ENCODE assay signal across 14 cellular contexts in genomic region chr19:33524024-33524664, GRCh38. TPM values are rescaled to one million over a fixed set of nuclear protein-coding genes. Genes with fewer than 3 reads are reported as not detected.
DNase-seq lines count a peak whose midpoint lies in the region; ATAC-seq and TF ChIP-seq lines count a peak whose summit lies in the region.
"Had no signal": no experiment of that assay in that cellular context is flagged by ENCODE, and none has a peak within 500 bp of the region (broad histone marks: within the 10 kb centered on the region; RNA-seq: fewer than 3 reads in every experiment).

No MANE protein-coding gene starts in this region.

- H2BK120ac ChIP-seq in IMR-90 (ENCODE audit: low read depth, low read length) = no peak overlapping the region

- no peak overlapping the region for H3K23ac ChIP-seq in IMR-90 (ENCODE audit: low read depth, low read length)

- H3K4ac ChIP-seq in IMR-90 (ENCODE audit: low read depth, low read length) = no peak overlapping the region

- H3K9me1 ChIP-seq in IMR-90 (ENCODE audit: insufficient read depth, low read length) = peaks cover 3% of the 10 kb centered on the region; the same call in 1 of the 2 replicates

- H3K27me3 Mint-ChIP-seq in activated CD4-positive, alpha-beta memory T cell treated with anti-CD3 and anti-CD28 coated beads, Interleukin-2, amount 10 ng/mL, durations not matched to agents 7 days and 5 days = peaks cover 2% of the 10 kb centered on the region

- DNase-seq in IMR-90 (no peak), adrenal gland (peak; percentile 47 to 88 (median 80)), transverse colon (peak; percentile 19), cortex of kidney (lab: John Stamatoyannopoulos, UW) (no peak), right atrium auricular region (ENCODE audit: low spot score) (no peak)
- no peak for DNase-seq in activated CD4-positive, alpha-beta memory T cell treated with anti-CD3 and anti-CD28 coated beads, Interleukin-2, amount 10 ng/mL, durations not matched to agents 7 days and 5 days
- DNase-seq: DMS153, NCI-H1092 treated with DMSO at 0.1 percent for 48 hours, NCI-H1694 treated with DMSO at 0.1 percent for 48 hours, NCI-H446, NCI-H774 had no signal

- no peak overlapping the region for H3K27ac Mint-ChIP-seq in activated CD4-positive, alpha-beta memory T cell treated with anti-CD3 and anti-CD28 coated beads, Interleukin-2, amount 10 ng/mL, durations not matched to agents 7 days and 5 days

- peak overlapping the region; percentile 37 for H2AFZ ChIP-seq in IMR-90 (replicated peaks; ENCODE audit: low read length, poor library complexity)

- dilution Hi-C loops in IMR-90 (cut with HindIII; ENCODE audit: low sequenced_read_pairs, unreplicated experiment) = no loop called here

- no peak overlapping the region for H3K56ac ChIP-seq in IMR-90 (ENCODE audit: extremely low read depth, insufficient read depth, low read length)

- peaks cover 2% of the 10 kb centered on the region; the same call in 1 of the 2 replicates for H3K4me1 ChIP-seq in IMR-90 (ENCODE audit: control insufficient read depth, insufficient read depth, low read length)
- peaks cover 10 to 23% of the 10 kb centered on the region in 2 donors for H3K4me1 ChIP-seq in adrenal gland (replicated peaks in 1 of 2)
- H3K4me1 ChIP-seq in liver (ENCODE audit: control insufficient read depth in 4 of 4, insufficient read depth in 4 of 4, low read length in 3 of 4) = peaks cover 4 to 50% (median 31%) of the 10 kb centered on the region in 4 donors
- peaks cover 11 to 19% (median 13%) of the 10 kb centered on the region in 4 donors for H3K4me1 ChIP-seq in transverse colon
- peaks cover 0 to 21% of the 10 kb centered on the region in 2 donors for H3K4me1 ChIP-seq in right atrium auricular region

- 40% methylated on average over 13 of the region's 17 CpGs; no CpG with 5 or more reads in 1 of the 2 experiments for WGBS in IMR-90 (ENCODE audit: extremely low coverage in 2 of 2, insufficient read length in 1 of 2), 2 experiments
- 19 to 43% (median 33%) methylated on average over 9 to 17 of the region's 17 CpGs for WGBS in adrenal gland, 4 donors
- 53% methylated on average over 17 of the region's 17 CpGs for WGBS in liver
- WGBS in transverse colon (ENCODE audit: low coverage in 1 of 2), 2 donors = 49 to 60% methylated on average over 4 to 17 of the region's 17 CpGs

- H3K4me3 ChIP-seq in IMR-90 (ENCODE audit: insufficient read depth, low read depth, low read length) (no peak overlapping the region), adrenal gland (no peak overlapping the region), liver (ENCODE audit: low read depth in 1 of 3, low read length in 3 of 3) (no peak overlapping the region), transverse colon (no peak overlapping the region), right atrium auricular region (no peak overlapping the region)

- no peak overlapping the region for H4K5ac ChIP-seq in IMR-90 (ENCODE audit: low read depth, low read length)

- BruUV-seq in IMR-90 (replicated peaks; lab: Mats Ljungman, UMichigan) = no TSS peak

- intact Hi-C loops in IMR-90 (cut with micrococcal nuclease) (loop anchor here (5.0 kb wide), 1 partner anchor 248 kb away; no protein-coding TSS in a partner anchor), adrenal gland (cut with DNase I) (no loop called here), transverse colon (cut with DNase I; ENCODE audit: low total_unique reads) (no loop called here)

- H2BK15ac ChIP-seq in IMR-90 (ENCODE audit: low read depth, low read length) = no peak overlapping the region

- ATAC-seq in IMR-90 (ENCODE audit: low read depth) = no peak

- no peak overlapping the region for H4K91ac ChIP-seq in IMR-90 (ENCODE audit: insufficient read depth, low read depth, low read length)

- H3K9me3 ChIP-seq in IMR-90 (ENCODE audit: control insufficient read depth, insufficient read depth, low read length) = no peaks in the 10 kb centered on the region
- H3K9me3 ChIP-seq in adrenal gland (replicated peaks in 1 of 3) = no peaks in the 10 kb centered on the region
- H3K9me3 ChIP-seq in liver (ENCODE audit: control insufficient read depth in 4 of 4, low read length in 3 of 4) = no peaks in the 10 kb centered on the region
- no peaks in the 10 kb centered on the region for H3K9me3 ChIP-seq in transverse colon
- no peaks in the 10 kb centered on the region for H3K9me3 ChIP-seq in right atrium auricular region

- no peak for TF ChIP-seq EP300 in transverse colon (IDR thresholded peaks at IDR 0.05; ENCODE audit: low read depth)

- H4K8ac ChIP-seq in IMR-90 (ENCODE audit: low read depth in 2 of 2, low read length in 2 of 2) = no peak overlapping the region

- H3K9ac ChIP-seq in IMR-90 (ENCODE audit: low read depth, low read length) = no peak overlapping the region
- H3K9ac ChIP-seq in liver (ENCODE audit: low read depth in 1 of 2, low read length in 2 of 2) = no peak overlapping the region

- no peak overlapping the region for H2AK9ac ChIP-seq in IMR-90 (replicated peaks; ENCODE audit: low read depth, low read length, poor library complexity)

- TF ChIP-seq POLR2A in IMR-90 (IDR thresholded peaks at IDR 0.05; ENCODE audit: low read depth, low read length) = no peak
- TF ChIP-seq POLR2A in adrenal gland (IDR thresholded peaks at IDR 0.05) = no peak
- TF ChIP-seq POLR2A in transverse colon (IDR thresholded peaks at IDR 0.05) = no peak

- H4K20me1 ChIP-seq in IMR-90 (ENCODE audit: insufficient read depth, low read length) = no peaks in the 10 kb centered on the region; the same call in 1 of the 2 replicates

- TF ChIP-seq RAD21 in IMR-90 (IDR thresholded peaks at IDR 0.05; ENCODE audit: low read length) = no peak
- TF ChIP-seq RAD21 in liver (IDR thresholded peaks at IDR 0.05) = peak; percentile 19 to 44

- peaks cover 6% of the 10 kb centered on the region; the same call in 1 of the 2 replicates for H3K27me3 ChIP-seq in IMR-90 (ENCODE audit: control insufficient read depth, insufficient read depth, low read length)
- no peaks in the 10 kb centered on the region for H3K27me3 ChIP-seq in adrenal gland
- no peaks in the 10 kb centered on the region for H3K27me3 ChIP-seq in liver (ENCODE audit: control insufficient read depth in 4 of 4, insufficient read depth in 4 of 4, low read length in 3 of 4)
- peaks cover 8% of the 10 kb centered on the region for H3K27me3 ChIP-seq in transverse colon
- H3K27me3 ChIP-seq in right atrium auricular region = no peaks in the 10 kb centered on the region

- H3K4me1 Mint-ChIP-seq in activated CD4-positive, alpha-beta memory T cell treated with anti-CD3 and anti-CD28 coated beads, Interleukin-2, amount 10 ng/mL, durations not matched to agents 7 days and 5 days = peaks cover 26% of the 10 kb centered on the region

- no peak overlapping the region for H3K4me2 ChIP-seq in IMR-90 (ENCODE audit: low read depth, low read length)

- peaks cover 0 to 19% of the 10 kb centered on the region in 2 experiments; a peak in 2 of 4 replicates for H3K79me1 ChIP-seq in IMR-90 (ENCODE audit: low read depth in 1 of 2, low read length in 2 of 2)

- CTCF ChIA-PET in IMR-90 (lab: Yijun Ruan, JAX) = no interaction called here
- CTCF ChIA-PET in activated CD4-positive, alpha-beta memory T cell treated with anti-CD3 and anti-CD28 coated beads, Interleukin-2, amount 10 ng/mL, durations not matched to agents 7 days and 5 days (lab: Charles Lee) = no interaction called here

- no peak overlapping the region for H3K18ac ChIP-seq in IMR-90 (ENCODE audit: low read depth, low read length)

- no peaks in the 10 kb centered on the region for H3K36me3 Mint-ChIP-seq in activated CD4-positive, alpha-beta memory T cell treated with anti-CD3 and anti-CD28 coated beads, Interleukin-2, amount 10 ng/mL, durations not matched to agents 7 days and 5 days (ENCODE audit: low read depth)

- POLR2A ChIA-PET in IMR-90 (lab: Charles Lee; ENCODE audit: unreplicated experiment) = no interaction called here
- POLR2A ChIA-PET in activated CD4-positive, alpha-beta memory T cell treated with anti-CD3 and anti-CD28 coated beads, Interleukin-2, amount 10 ng/mL, durations not matched to agents 7 days and 5 days (lab: Charles Lee) = interaction anchor here (2.7 kb wide), 1 partner anchor 13 kb away, joined by 14 read pairs; no protein-coding TSS in a partner anchor

- H3K4me3 Mint-ChIP-seq in activated CD4-positive, alpha-beta memory T cell treated with anti-CD3 and anti-CD28 coated beads, Interleukin-2, amount 10 ng/mL, durations not matched to agents 7 days and 5 days = no peak overlapping the region

- in situ Hi-C loops in IMR-90 (cut with MboI; ENCODE audit: low sequenced_read_pairs) (no loop called here), transverse colon (cut with MboI; ENCODE audit: low pct_ligation_motif_present in 1 of 4, low pct_unique_long_range_greater_than_20kb in 1 of 4, low sequenced_read_pairs in 3 of 4) (no loop called here)

- H2BK20ac ChIP-seq in IMR-90 (ENCODE audit: low read depth, low read length) = no peak overlapping the region

- H3K36me3 ChIP-seq in IMR-90 (ENCODE audit: control insufficient read depth, insufficient read depth, low read length) (no peaks in the 10 kb centered on the region), adrenal gland (replicated peaks in 1 of 2) (no peaks in the 10 kb centered on the region), liver (ENCODE audit: control insufficient read depth in 4 of 4, insufficient read depth in 3 of 4, low read depth in 1 of 4, low read length in 3 of 4) (no peaks in the 10 kb centered on the region), transverse colon (no peaks in the 10 kb centered on the region), right atrium auricular region (no peaks in the 10 kb centered on the region)

- TF ChIP-seq CTCF in IMR-90 (conservative IDR thresholded peaks at IDR 0.05; ENCODE audit: low read depth, low read length) (no peak), adrenal gland (IDR thresholded peaks at IDR 0.05) (peak in 2 of 6 experiments; percentile 5 to 10), liver (IDR thresholded peaks at IDR 0.05; ENCODE audit: low read depth, low read length, missing input control) (no peak), transverse colon (IDR thresholded peaks at IDR 0.05) (no peak), right atrium auricular region (IDR thresholded peaks at IDR 0.05) (no peak)

- no peak overlapping the region for H3K14ac ChIP-seq in IMR-90 (replicated peaks; ENCODE audit: low read depth, low read length)

- H3K9me3 Mint-ChIP-seq in activated CD4-positive, alpha-beta memory T cell treated with anti-CD3 and anti-CD28 coated beads, Interleukin-2, amount 10 ng/mL, durations not matched to agents 7 days and 5 days = no peaks in the 10 kb centered on the region

- no peak overlapping the region for H2BK5ac ChIP-seq in IMR-90 (ENCODE audit: low read depth, low read length, poor library complexity, severe bottlenecking)

- H3K27ac ChIP-seq in IMR-90 (ENCODE audit: insufficient read depth, low read length) (no peak overlapping the region), adrenal gland (peak overlapping the region in 1 of 5 donors; percentile 44), liver (ENCODE audit: low read depth in 1 of 2, low read length in 2 of 2) (no peak overlapping the region), transverse colon (no peak overlapping the region), right atrium auricular region (no peak overlapping the region)
- H3K27ac ChIP-seq: C4-2B, RWPE1 had no signal

- H2AK5ac ChIP-seq in IMR-90 (ENCODE audit: low read depth, low read length) = no peak overlapping the region

RNA-seq across cellular contexts. Expression of gene PEPD, which starts 2.6 kb away (rescaled TPM):
- total RNA-seq in IMR-90 (2012; rRNA removed) (36.7 and 41.1 TPM in 2 replicates), adrenal gland (100 to 1,000 TPM in 6 of 8 donors, 10 to 100 TPM in 2; 82.6 to 311 (median 140) TPM), liver (100 to 1,000 TPM in 1 of 2 donors, 10 to 100 TPM in 1; 37.3 to 102 TPM), transverse colon (100 to 1,000 TPM in 3 of 4 donors, 10 to 100 TPM in 1; 92.6 to 323 (median 218) TPM), right atrium auricular region (10 to 100 TPM; 27.1 to 38.9 TPM)
- polyA plus RNA-seq in IMR-90 (2012; rRNA removed) (88.4 and 94.4 TPM in 2 replicates), adrenal gland (100 to 1,000 TPM in 1 of 3 donors, 10 to 100 TPM in 2; 41.7 to 118 (median 68.1) TPM), liver (100 to 1,000 TPM; 132 to 211 TPM)
- 129 and 204 TPM in 2 replicates for polyA plus RNA-seq in IMR-90 (2012; cell fraction: cytosol; rRNA removed)
- 37.0 and 72.0 TPM in 2 replicates for polyA plus RNA-seq in IMR-90 (2012; cell fraction: nucleus; rRNA removed; ENCODE audit: low replicate concordance)
- total RNA-seq in activated CD4-positive, alpha-beta memory T cell treated with anti-CD3 and anti-CD28 coated beads, Interleukin-2, amount 10 ng/mL, durations not matched to agents 7 days and 5 days = 10 to 100 TPM; 33.3 to 36.6 TPM

Comparison
In these comparisons a context has a peak if more than half of its experiments do, and no peak if none do; other contexts are left out.
1. DNase-seq: peak in adrenal gland (7 of 7) and transverse colon (single experiment); none in IMR-90 (single experiment), cortex of kidney (single experiment), right atrium auricular region (single experiment) and activated CD4-positive, alpha-beta memory T cell treated with anti-CD3 and anti-CD28 coated beads, Interleukin-2, amount 10 ng/mL, durations not matched to agents 7 days and 5 days (single experiment).